10 cellular contexts compared by ENCODE assay signal in genomic region chr2:65072181-65072970, GRCh38. TPM values are rescaled to one million over a fixed set of nuclear protein-coding genes. Genes with fewer than 3 reads are reported as not detected.
DNase-seq lines count a peak whose midpoint lies in the region; ATAC-seq and TF ChIP-seq lines count a peak whose summit lies in the region.
"Had no signal": no experiment of that assay in that cellular context is flagged by ENCODE, and none has a peak within 500 bp of the region (broad histone marks: within the 10 kb centered on the region; RNA-seq: fewer than 3 reads in every experiment).

No MANE protein-coding gene starts in this region.

- no peak for ATAC-seq in activated CD8-positive, alpha-beta T cell treated with anti-CD3 and anti-CD28 coated beads for 36 hours
- ATAC-seq in activated CD8-positive, alpha-beta T cell treated with anti-CD3 and anti-CD28 coated beads, Interleukin-2, amount 10 ng/mL, durations not matched to agents 7 days and 5 days: no peak
- ATAC-seq in GM21390 (IDR thresholded peaks at IDR 0.05; ENCODE audit: unreplicated experiment): peak; percentile 70
- peak; percentile 73 for ATAC-seq in HG03442 (IDR thresholded peaks at IDR 0.05; ENCODE audit: unreplicated experiment)

- H3K4ac ChIP-seq in neuronal stem cell (ENCODE audit: low read length): no peak overlapping the region

- intact Hi-C loops in activated CD8-positive, alpha-beta T cell treated with anti-CD3 and anti-CD28 coated beads for 36 hours (cut with micrococcal nuclease): no loop called here

- H3K4me2 ChIP-seq in neuronal stem cell (ENCODE audit: insufficient read depth, low read length, poor library complexity, severe bottlenecking): no peak overlapping the region

- no peaks in the 10 kb centered on the region for H3K27me3 ChIP-seq in neuronal stem cell (ENCODE audit: control insufficient read depth in 3 of 3, insufficient read depth in 3 of 3, low read depth in 1 of 3, low read length in 3 of 3)
- H3K27me3 ChIP-seq in SJCRH30: no peaks in the 10 kb centered on the region
- H3K27me3 ChIP-seq: MG63 had no signal

- H3K36me3 ChIP-seq in neuronal stem cell (replicated peaks in 1 of 2; ENCODE audit: control insufficient read depth in 2 of 2, insufficient read depth in 2 of 2, low read length in 2 of 2): peaks cover 51 to 91% of the 10 kb centered on the region in 2 donors
- peaks cover 41% of the 10 kb centered on the region for H3K36me3 ChIP-seq in SJCRH30

- no CpG with 5 or more reads among the region's 20 CpGs for WGBS in neuronal stem cell (ENCODE audit: extremely low coverage in 2 of 2, insufficient read length in 2 of 2, insufficient replicate concordance in 1 of 2), 2 donors

- DNase-seq in activated CD8-positive, alpha-beta T cell treated with anti-CD3 and anti-CD28 coated beads for 36 hours: no peak
- DNase-seq in activated CD8-positive, alpha-beta T cell treated with anti-CD3 and anti-CD28 coated beads, Interleukin-2, amount 10 ng/mL, durations not matched to agents 7 days and 5 days: no peak
- DNase-seq in neuronal stem cell (ENCODE audit: low spot score) (no peak), putamen (ENCODE audit: low spot score) (no peak), SJCRH30 (no peak), Kasumi-1 (lab: John Stamatoyannopoulos, UW) (no peak)
- DNase-seq: MG63, NCI-H510A had no signal

- H3K9me3 Mint-ChIP-seq in activated CD8-positive, alpha-beta T cell treated with anti-CD3 and anti-CD28 coated beads for 36 hours: no peaks in the 10 kb centered on the region
- H3K9me3 Mint-ChIP-seq in activated CD8-positive, alpha-beta T cell treated with anti-CD3 and anti-CD28 coated beads, Interleukin-2, amount 10 ng/mL, durations not matched to agents 7 days and 5 days (ENCODE audit: insufficient read depth): no peaks in the 10 kb centered on the region

- peaks cover 0 to 7% of the 10 kb centered on the region in 2 donors for H3K4me1 ChIP-seq in neuronal stem cell (ENCODE audit: control insufficient read depth in 2 of 2, insufficient read depth in 1 of 2, low read depth in 1 of 2, low read length in 2 of 2)
- H3K4me1 ChIP-seq in SJCRH30: no peaks in the 10 kb centered on the region

- no peak overlapping the region for H4K8ac ChIP-seq in neuronal stem cell (ENCODE audit: low read depth, low read length)

- H3K4me3 Mint-ChIP-seq in activated CD8-positive, alpha-beta T cell treated with anti-CD3 and anti-CD28 coated beads for 36 hours: no peak overlapping the region
- H3K4me3 Mint-ChIP-seq in activated CD8-positive, alpha-beta T cell treated with anti-CD3 and anti-CD28 coated beads, Interleukin-2, amount 10 ng/mL, durations not matched to agents 7 days and 5 days: no peak overlapping the region

- H3K27ac Mint-ChIP-seq in activated CD8-positive, alpha-beta T cell treated with anti-CD3 and anti-CD28 coated beads for 36 hours: peak overlapping the region; percentile 65
- no peak overlapping the region for H3K27ac Mint-ChIP-seq in activated CD8-positive, alpha-beta T cell treated with anti-CD3 and anti-CD28 coated beads, Interleukin-2, amount 10 ng/mL, durations not matched to agents 7 days and 5 days

- H3K36me3 Mint-ChIP-seq in activated CD8-positive, alpha-beta T cell treated with anti-CD3 and anti-CD28 coated beads for 36 hours (ENCODE audit: low read depth): no peaks in the 10 kb centered on the region
- H3K36me3 Mint-ChIP-seq in activated CD8-positive, alpha-beta T cell treated with anti-CD3 and anti-CD28 coated beads, Interleukin-2, amount 10 ng/mL, durations not matched to agents 7 days and 5 days (ENCODE audit: low read depth): peaks cover 9% of the 10 kb centered on the region

- H3K79me1 ChIP-seq in neuronal stem cell (ENCODE audit: low read depth, low read length): peaks cover 8% of the 10 kb centered on the region

- CTCF ChIA-PET in activated CD8-positive, alpha-beta T cell treated with anti-CD3 and anti-CD28 coated beads for 36 hours (lab: Charles Lee): interaction anchor here (1.0 to 1.7 kb wide), 3 partner anchors 15 to 155 kb away, joined by 3 to 4 read pairs (median 4); no protein-coding TSS in a partner anchor
- CTCF ChIA-PET in activated CD8-positive, alpha-beta T cell treated with anti-CD3 and anti-CD28 coated beads, Interleukin-2, amount 10 ng/mL, durations not matched to agents 7 days and 5 days (lab: Charles Lee): interaction anchor here (0.9 to 1.2 kb wide), 2 partner anchors 97 to 115 kb away, joined by 3 to 4 read pairs; no protein-coding TSS in a partner anchor

- H3K27me3 Mint-ChIP-seq in activated CD8-positive, alpha-beta T cell treated with anti-CD3 and anti-CD28 coated beads for 36 hours: no peaks in the 10 kb centered on the region
- H3K27me3 Mint-ChIP-seq in activated CD8-positive, alpha-beta T cell treated with anti-CD3 and anti-CD28 coated beads, Interleukin-2, amount 10 ng/mL, durations not matched to agents 7 days and 5 days (ENCODE audit: low read depth): no peaks in the 10 kb centered on the region

- no peak for TF ChIP-seq CTCF in activated CD8-positive, alpha-beta T cell treated with anti-CD3 and anti-CD28 coated beads for 36 hours (IDR thresholded peaks at IDR 0.05)

- no peak overlapping the region for H3K14ac ChIP-seq in neuronal stem cell (ENCODE audit: low read length)

- H3K4me3 ChIP-seq in neuronal stem cell (ENCODE audit: low read length in 2 of 2): no peak overlapping the region
- H3K4me3 ChIP-seq in SJCRH30: no peak overlapping the region
- H3K4me3 ChIP-seq: MG63 had no signal

- peak overlapping the region; percentile 27 for H3K23ac ChIP-seq in neuronal stem cell (ENCODE audit: low read depth, low read length, poor library complexity)

- POLR2A ChIA-PET in activated CD8-positive, alpha-beta T cell treated with anti-CD3 and anti-CD28 coated beads for 36 hours (lab: Charles Lee): interaction anchor here (0.6 kb wide), 1 partner anchor 49 kb away, joined by 3 read pairs; no protein-coding TSS in a partner anchor
- POLR2A ChIA-PET in activated CD8-positive, alpha-beta T cell treated with anti-CD3 and anti-CD28 coated beads, Interleukin-2, amount 10 ng/mL, durations not matched to agents 7 days and 5 days (lab: Charles Lee): no interaction called here

- no peak overlapping the region for H3K27ac ChIP-seq in neuronal stem cell (replicated peaks; ENCODE audit: low read length)
- no peak overlapping the region for H3K27ac ChIP-seq in SJCRH30

- H3K9ac ChIP-seq in neuronal stem cell (ENCODE audit: low read depth, low read length, poor library complexity): no peak overlapping the region

- H2BK15ac ChIP-seq in neuronal stem cell (ENCODE audit: low read length): no peak overlapping the region

- H3K9me3 ChIP-seq in neuronal stem cell (replicated peaks in 1 of 2; ENCODE audit: control insufficient read depth in 2 of 2, insufficient read depth in 1 of 2, low read depth in 1 of 2, low read length in 2 of 2): no peaks in the 10 kb centered on the region
- H3K9me3 ChIP-seq in SJCRH30 (replicated peaks): no peaks in the 10 kb centered on the region
- H3K9me3 ChIP-seq: MG63 had no signal

- no peak overlapping the region for H2BK5ac ChIP-seq in neuronal stem cell (ENCODE audit: low read length)

- peaks cover 26% of the 10 kb centered on the region for H3K4me1 Mint-ChIP-seq in activated CD8-positive, alpha-beta T cell treated with anti-CD3 and anti-CD28 coated beads for 36 hours (ENCODE audit: low read depth)
- peaks cover 17% of the 10 kb centered on the region for H3K4me1 Mint-ChIP-seq in activated CD8-positive, alpha-beta T cell treated with anti-CD3 and anti-CD28 coated beads, Interleukin-2, amount 10 ng/mL, durations not matched to agents 7 days and 5 days (ENCODE audit: low read depth)

- H2BK12ac ChIP-seq in neuronal stem cell (ENCODE audit: low read length): no peak overlapping the region

- no peak overlapping the region for H2AK5ac ChIP-seq in neuronal stem cell (ENCODE audit: low read depth, low read length)

- H2AFZ ChIP-seq in neuronal stem cell (ENCODE audit: low read length): no peak overlapping the region

- no peak overlapping the region for H2BK120ac ChIP-seq in neuronal stem cell (ENCODE audit: low read depth, low read length)

- no peak overlapping the region for H3K18ac ChIP-seq in neuronal stem cell (ENCODE audit: low read length)

- H4K91ac ChIP-seq in neuronal stem cell (ENCODE audit: low read depth, low read length, poor library complexity): no peak overlapping the region

RNA-seq across cellular contexts. Expression of gene CEP68, which starts 16.2 kb away (rescaled TPM):
- 1 to 10 TPM; 6.0 to 6.3 TPM for total RNA-seq in activated CD8-positive, alpha-beta T cell treated with anti-CD3 and anti-CD28 coated beads for 36 hours
- total RNA-seq in activated CD8-positive, alpha-beta T cell treated with anti-CD3 and anti-CD28 coated beads, Interleukin-2, amount 10 ng/mL, durations not matched to agents 7 days and 5 days: 1 to 10 TPM; 8.1 to 9.7 TPM
- polyA plus RNA-seq in neuronal stem cell (2013, experiment 1 of 2): 20.9 TPM
- 21.5 TPM for polyA plus RNA-seq in neuronal stem cell (2013, experiment 2 of 2)
- 13.7 and 14.1 TPM in 2 replicates for total RNA-seq in SJCRH30 (2014; rRNA removed; shearing (Covaris generic))

RNA-seq across cellular contexts. Expression of gene RAB1A, which starts 57.5 kb away (rescaled TPM):
- total RNA-seq in activated CD8-positive, alpha-beta T cell treated with anti-CD3 and anti-CD28 coated beads for 36 hours: 10 to 100 TPM; 71.8 to 75.8 TPM
- 10 to 100 TPM; 58.7 to 62.7 TPM for total RNA-seq in activated CD8-positive, alpha-beta T cell treated with anti-CD3 and anti-CD28 coated beads, Interleukin-2, amount 10 ng/mL, durations not matched to agents 7 days and 5 days
- 146 TPM for polyA plus RNA-seq in neuronal stem cell (2013, experiment 1 of 2)
- 149 TPM for polyA plus RNA-seq in neuronal stem cell (2013, experiment 2 of 2)
- 118 and 127 TPM in 2 replicates for total RNA-seq in SJCRH30 (2014; rRNA removed; shearing (Covaris generic))

Comparison
In these comparisons a context has a peak if more than half of its experiments do, and no peak if none do; other contexts are left out.
1. ATAC-seq: peak in GM21390 (single experiment) and HG03442 (single experiment); none in activated CD8-positive, alpha-beta T cell treated with anti-CD3 and anti-CD28 coated beads for 36 hours (single experiment) and activated CD8-positive, alpha-beta T cell treated with anti-CD3 and anti-CD28 coated beads, Interleukin-2, amount 10 ng/mL, durations not matched to agents 7 days and 5 days (single experiment).